Comparison of ENCODE assay signal across 1 cellular context in the genomic region with DNA sequence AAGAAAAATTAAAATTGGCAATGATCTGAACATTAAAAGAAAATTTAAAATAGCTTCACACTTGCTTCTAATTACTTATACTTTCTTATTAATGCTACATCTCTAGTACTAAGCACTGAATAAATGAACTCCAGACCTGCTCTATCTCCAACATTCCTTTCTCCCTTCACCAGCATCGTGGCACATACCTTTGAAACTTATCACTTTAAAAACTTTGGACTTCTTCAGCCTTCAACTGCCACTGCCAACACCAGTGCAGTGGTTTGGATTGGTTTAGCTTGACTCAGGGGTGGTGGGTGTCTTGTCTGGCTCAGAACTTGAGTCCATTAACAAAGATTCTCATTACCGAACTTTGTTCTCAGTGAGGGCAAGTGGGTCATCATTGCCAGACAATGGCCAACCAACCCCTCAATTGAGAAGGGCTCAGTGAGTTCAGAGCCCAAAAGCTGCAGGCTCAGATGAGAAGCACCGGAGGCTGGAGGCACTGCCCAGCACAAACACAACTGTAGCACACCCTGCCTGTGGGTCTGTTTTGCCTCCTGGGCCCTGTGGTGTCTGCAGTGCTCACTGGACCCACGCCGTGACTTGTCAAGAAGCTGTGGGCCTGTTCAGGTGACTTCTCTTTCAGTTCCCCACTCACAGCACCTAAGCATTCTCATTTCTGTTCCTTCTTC. TPM values are rescaled to one million over a fixed set of nuclear protein-coding genes. Genes with fewer than 3 reads are reported as not detected.
"Had no signal": no experiment of that assay in that cellular context is flagged by ENCODE, and none has a peak within 500 bp of the region (broad histone marks: within the 10 kb centered on the region; RNA-seq: fewer than 3 reads in every experiment).

No MANE protein-coding gene starts in this region.

RNA-seq across cellular contexts. Expression of gene SDC3, which starts 40.4 kb away (rescaled TPM):
- total RNA-seq: activated CD8-positive, alpha-beta memory T cell treated with anti-CD3 and anti-CD28 coated beads, Interleukin-2, amount 10 ng/mL, durations not matched to agents 7 days and 5 days had no signal
